Comparison of ENCODE assay signal across 14 cellular contexts in the genomic region with DNA sequence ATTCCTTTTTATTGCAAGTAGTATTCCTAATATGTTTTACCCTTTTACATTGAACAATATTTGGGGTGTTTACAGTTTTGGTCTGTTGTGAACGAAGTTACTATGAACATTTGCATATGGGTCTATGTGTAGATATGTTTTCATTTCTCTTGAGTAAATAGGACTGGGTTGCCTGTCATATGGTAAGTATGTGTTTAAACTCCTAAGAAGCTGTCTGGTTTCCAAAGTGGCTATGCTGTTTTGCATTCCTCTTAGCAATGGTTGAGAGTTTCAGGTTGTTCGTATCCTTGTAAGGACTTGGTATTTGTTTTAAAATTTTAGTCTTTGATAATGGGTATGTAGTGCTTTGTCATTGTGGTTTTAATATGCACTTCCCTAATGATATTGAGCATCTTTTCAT. TPM values are rescaled to one million over a fixed set of nuclear protein-coding genes. Genes with fewer than 3 reads are reported as not detected.
DNase-seq lines count a peak whose midpoint lies in the region; ATAC-seq and TF ChIP-seq lines count a peak whose summit lies in the region.
"Had no signal": no experiment of that assay in that cellular context is flagged by ENCODE, and none has a peak within 500 bp of the region (broad histone marks: within the 10 kb centered on the region; RNA-seq: fewer than 3 reads in every experiment).

No MANE protein-coding gene starts in this region.

- H3K27me3 ChIP-seq in adipocyte (replicated peaks; ENCODE audit: control insufficient read depth, insufficient read depth, low read length) (no peaks in the 10 kb centered on the region), left lung (no peaks in the 10 kb centered on the region)
- H3K27me3 ChIP-seq: testis had no signal

- intact Hi-C loops in left lung (cut with DNase I) = no loop called here

- ATAC-seq in HG03175 (IDR thresholded peaks at IDR 0.05; ENCODE audit: unreplicated experiment) (peak; percentile 47), left lung (peak; percentile 89), HG03025 (IDR thresholded peaks at IDR 0.05; ENCODE audit: low FRiP score, unreplicated experiment) (no peak), HG03457 (IDR thresholded peaks at IDR 0.05; ENCODE audit: unreplicated experiment) (no peak), HG02623 (IDR thresholded peaks at IDR 0.05; ENCODE audit: unreplicated experiment) (no peak)

- DNase-seq in DMS53 (lab: John Stamatoyannopoulos, UW) = peak; percentile 12
- no peak for DNase-seq in DMS53 treated with DMSO at 0.1 percent for 48 hours (lab: John Stamatoyannopoulos, UW; ENCODE audit: unreplicated experiment)
- peak; percentile 62 for DNase-seq in adipocyte (ENCODE audit: low read depth)
- no peak for DNase-seq in left lung
- DNase-seq: activated CD4-positive, alpha-beta T cell treated with anti-CD3 and anti-CD28 coated beads for 48 hours; activated gamma-delta T cell treated with Interleukin-2 at 50 U/mL for 16 hours; NCI-H446 treated with DMSO at 0.1 percent for 48 hours; stimulated activated CD4-positive, alpha-beta T cell treated with anti-CD3 and anti-CD28 coated beads, Interleukin-12 subunit alpha, Interleukin-12 subunit beta, amount 100 ng/mL, for 4 hours; testis had no signal

- no peak overlapping the region for H3K4me3 ChIP-seq in adipocyte (ENCODE audit: low read length)
- H3K4me3 ChIP-seq in left lung = no peak overlapping the region
- H3K4me3 ChIP-seq: prostate gland, testis had no signal

- H3K9me3 ChIP-seq in adipocyte (ENCODE audit: control insufficient read depth, low read length) (no peaks in the 10 kb centered on the region), left lung (no peaks in the 10 kb centered on the region)
- H3K9me3 ChIP-seq: prostate gland, testis had no signal

- no peak for TF ChIP-seq CTCF in left lung (IDR thresholded peaks at IDR 0.05)

- H3K27ac ChIP-seq in left lung = no peak overlapping the region
- H3K27ac ChIP-seq: prostate gland, testis had no signal

- no peak overlapping the region for H3K9ac ChIP-seq in adipocyte (ENCODE audit: low read length)

- H3K4me1 ChIP-seq in adipocyte (ENCODE audit: control insufficient read depth, insufficient read depth, low read length) (peaks cover 26% of the 10 kb centered on the region), left lung (peaks cover 34 to 49% of the 10 kb centered on the region in 2 donors)
- H3K4me1 ChIP-seq: prostate gland had no signal

- peaks cover 54% of the 10 kb centered on the region for H3K36me3 ChIP-seq in adipocyte (ENCODE audit: control insufficient read depth, insufficient read depth, low read length, severe bottlenecking)
- peaks cover 0 to 44% of the 10 kb centered on the region in 2 donors for H3K36me3 ChIP-seq in left lung
- H3K36me3 ChIP-seq: prostate gland had no signal

RNA-seq across cellular contexts. Expression of a gene that starts 6.3 kb away (rescaled TPM):
- 10 to 100 TPM; 56.3 to 57.5 TPM for total RNA-seq in left lung

Comparison
In these comparisons a context has a peak if more than half of its experiments do, and no peak if none do; other contexts are left out.
1. DNase-seq: peak in DMS53 (single experiment) and adipocyte (single experiment); none in DMS53 treated with DMSO at 0.1 percent for 48 hours (single experiment) and left lung (0 of 2).
2. ATAC-seq: peak in HG03175 (single experiment) and left lung (single experiment); none in HG03025 (single experiment), HG03457 (single experiment) and HG02623 (single experiment).